In genomic region chr19:34733266-34733825, GRCh38 we compare ENCODE assay signal across 8 cellular contexts. TPM values are rescaled to one million over a fixed set of nuclear protein-coding genes. Genes with fewer than 3 reads are reported as not detected.
A peak's percentile ranks its signal among the peaks of the same experiment; 100 is the strongest.
DNase-seq lines count a peak whose midpoint lies in the region; ATAC-seq and TF ChIP-seq lines count a peak whose summit lies in the region.

No MANE protein-coding gene starts in this region.

- TF ChIP-seq CTCF in nephron (IDR thresholded peaks at IDR 0.05; ENCODE audit: unreplicated experiment in 3 of 3): no peak

- H3K4me1 Mint-ChIP-seq in CD4-positive, alpha-beta memory T cell: peaks cover 15 to 36% (median 26%) of the 10 kb centered on the region in 4 donors
- peaks cover 14% of the 10 kb centered on the region for H3K4me1 Mint-ChIP-seq in nephron

- peak overlapping the region; percentile 94 for H3K9ac ChIP-seq in endocrine pancreas (ENCODE audit: control insufficient read depth, insufficient read depth, low read length)

- POLR2A ChIA-PET in CD4-positive, alpha-beta memory T cell (lab: Charles Lee; ENCODE audit: partially characterized antibody): interaction anchor here (1.0 to 1.6 kb wide), 7 partner anchors 39 to 408 kb away, joined by 3 to 26 read pairs (median 4); partner anchors contain the start of genes SCGB2B2, ZNF30 and ZNF302

- peaks cover 0 to 3% of the 10 kb centered on the region in 2 donors for H3K27me3 Mint-ChIP-seq in CD4-positive, alpha-beta memory T cell
- H3K27me3 Mint-ChIP-seq in nephron (ENCODE audit: low read depth): no peaks in the 10 kb centered on the region

- no peaks in the 10 kb centered on the region for H3K27me3 ChIP-seq in CD4-positive, alpha-beta memory T cell (ENCODE audit: insufficient read depth, low read length)
- H3K27me3 ChIP-seq in endocrine pancreas (ENCODE audit: control insufficient read depth, insufficient read depth, low read length): no peaks in the 10 kb centered on the region

- peak overlapping the region; percentile 87 for H3K27ac ChIP-seq in CD4-positive, alpha-beta memory T cell (ENCODE audit: low read depth, low read length)

- intact Hi-C loops in CD4-positive, alpha-beta memory T cell (cut with micrococcal nuclease): loop anchor here (1.0 to 5.0 kb wide), 2 partner anchors 40 to 279 kb away; partner anchors contain the start of gene ZNF599

- ATAC-seq in GM18870 (IDR thresholded peaks at IDR 0.05; ENCODE audit: unreplicated experiment) (peak; percentile 23), HG03159 (IDR thresholded peaks at IDR 0.05; ENCODE audit: unreplicated experiment) (peak; percentile 22)

- H3K36me3 Mint-ChIP-seq in CD4-positive, alpha-beta memory T cell: peaks cover 30 to 36% of the 10 kb centered on the region in 2 donors
- peaks cover 38% of the 10 kb centered on the region for H3K36me3 Mint-ChIP-seq in nephron (ENCODE audit: low read depth)

- peak overlapping the region; percentile 94 to 98 (median 96) for H3K4me3 Mint-ChIP-seq in CD4-positive, alpha-beta memory T cell
- H3K4me3 Mint-ChIP-seq in nephron: peak overlapping the region; percentile 88 to 96 (median 94)

- peak overlapping the region; percentile 94 to 99 (median 97) for H3K27ac Mint-ChIP-seq in CD4-positive, alpha-beta memory T cell
- H3K27ac Mint-ChIP-seq in nephron: peak overlapping the region; percentile 97 to 99 (median 97)

- no peaks in the 10 kb centered on the region for H3K9me3 ChIP-seq in CD4-positive, alpha-beta memory T cell (ENCODE audit: control insufficient read depth in 1 of 2, low read length in 2 of 2)
- H3K9me3 ChIP-seq in endocrine pancreas (ENCODE audit: control insufficient read depth, low read length): peaks cover 4% of the 10 kb centered on the region

- peak overlapping the region; percentile 79 to 93 for H3K4me3 ChIP-seq in CD4-positive, alpha-beta memory T cell (ENCODE audit: low read length in 2 of 2)
- H3K4me3 ChIP-seq in endocrine pancreas (ENCODE audit: control insufficient read depth, insufficient read depth, low read length): peak overlapping the region; percentile 79

- CTCF ChIA-PET in CD4-positive, alpha-beta memory T cell (lab: Charles Lee; ENCODE audit: partially characterized antibody): interaction anchor here (0.9 to 1.7 kb wide), 4 partner anchors 20 to 381 kb away, joined by 3 to 8 read pairs (median 4); partner anchors contain the start of genes SCGB2B2 and ZNF302

- H3K36me3 ChIP-seq in CD4-positive, alpha-beta memory T cell (ENCODE audit: insufficient read depth, low read length): no peaks in the 10 kb centered on the region
- peaks cover 5% of the 10 kb centered on the region for H3K36me3 ChIP-seq in endocrine pancreas (ENCODE audit: control insufficient read depth, insufficient read depth, low read length)

- DNase-seq in CD4-positive, alpha-beta memory T cell: peak in 1 of 5 donors; percentile 52
- DNase-seq in SHP77 treated with DMSO at 0.1 percent for 48 hours (lab: John Stamatoyannopoulos, UW) (peak; percentile 61), AG20443 (ENCODE audit: low spot score) (no peak), activated gamma-delta T cell (lab: John Stamatoyannopoulos, UW) (no peak)

- peaks cover 26% of the 10 kb centered on the region for H3K4me1 ChIP-seq in CD4-positive, alpha-beta memory T cell (ENCODE audit: insufficient read depth, low read length)
- no peaks in the 10 kb centered on the region for H3K4me1 ChIP-seq in endocrine pancreas (ENCODE audit: control insufficient read depth, insufficient read depth, low read length)

- H3K9me3 Mint-ChIP-seq in CD4-positive, alpha-beta memory T cell: peaks cover 0 to 18% (median 11%) of the 10 kb centered on the region in 8 donors
- peaks cover 16% of the 10 kb centered on the region for H3K9me3 Mint-ChIP-seq in nephron

RNA-seq across cellular contexts. Expression of gene ZNF181, which starts 0.7 kb away (rescaled TPM):
- total RNA-seq in CD4-positive, alpha-beta memory T cell: 10 to 100 TPM; 23.6 to 24.0 TPM
- polyA plus RNA-seq in CD4-positive, alpha-beta memory T cell: 10 to 100 TPM; 14.2 to 37.0 TPM

RNA-seq across cellular contexts. Expression of gene ZNF599, which starts 39.7 kb away (rescaled TPM):
- total RNA-seq in CD4-positive, alpha-beta memory T cell: 10 to 100 TPM; 10.6 to 10.7 TPM
- 1 to 10 TPM; 8.0 to 9.3 TPM for polyA plus RNA-seq in CD4-positive, alpha-beta memory T cell

RNA-seq across cellular contexts. Expression of gene ZNF302, which starts 55.9 kb away (rescaled TPM):
- total RNA-seq in CD4-positive, alpha-beta memory T cell: 10 to 100 TPM; 50.8 to 53.3 TPM
- polyA plus RNA-seq in CD4-positive, alpha-beta memory T cell: 10 to 100 TPM; 18.2 to 19.4 TPM

RNA-seq across cellular contexts. Expression of gene SCGB2B2, which starts 56.4 kb away (rescaled TPM):
- under 1 TPM; 0.73 to 0.75 TPM for total RNA-seq in CD4-positive, alpha-beta memory T cell
- not detected for polyA plus RNA-seq in CD4-positive, alpha-beta memory T cell
